Comparison of ENCODE assay signal across 9 cellular contexts in the genomic region with DNA sequence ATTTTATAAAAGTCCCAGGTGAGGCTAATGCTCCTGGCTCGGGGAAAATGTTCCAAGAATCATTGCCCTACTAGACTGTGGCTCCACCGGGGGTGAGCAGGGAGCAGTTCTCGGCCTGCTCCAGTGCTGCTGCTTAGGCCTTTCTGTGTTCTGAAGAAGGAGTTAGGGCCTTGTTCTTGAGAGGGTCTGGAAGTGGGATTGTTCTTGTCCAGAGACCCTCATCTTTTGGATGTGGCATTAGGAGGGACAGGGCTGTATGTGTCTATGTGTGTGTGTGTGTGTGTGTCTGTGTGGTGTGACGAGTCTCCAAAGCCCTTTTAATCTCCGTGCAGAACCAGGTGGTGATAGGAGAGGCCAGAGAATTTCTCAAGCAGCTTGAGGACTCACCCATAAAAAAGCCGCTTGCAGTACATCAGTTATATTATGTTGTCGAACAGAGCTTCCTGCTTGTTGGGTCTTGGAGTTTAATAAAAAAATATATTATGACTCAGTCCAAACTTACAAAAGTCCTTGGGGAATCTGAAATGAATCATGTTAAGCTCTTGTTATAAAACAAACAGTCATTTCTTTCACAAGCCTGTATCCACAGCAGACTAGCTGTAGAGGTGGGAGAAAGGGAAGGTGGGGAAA.
A peak's percentile ranks its signal among the peaks of the same experiment; 100 is the strongest.
DNase-seq lines count a peak whose midpoint lies in the region; ATAC-seq, FAIRE-seq and TF ChIP-seq lines count a peak whose summit lies in the region.
"Had no signal": no experiment of that assay in that cellular context is flagged by ENCODE, and none has a peak within 500 bp of the region (broad histone marks: within the 10 kb centered on the region; RNA-seq: fewer than 3 reads in every experiment).

No MANE protein-coding gene starts in this region.

- no peaks in the 10 kb centered on the region for H3K9me3 Mint-ChIP-seq in activated CD4-positive, alpha-beta T cell treated with anti-CD3 and anti-CD28 coated beads, Interleukin-2, amount 10 ng/mL, durations not matched to agents 7 days and 5 days

- H3K4me3 ChIP-seq in astrocyte of the spinal cord (ENCODE audit: low read depth, low read length) (no peak overlapping the region), skeletal muscle tissue (ENCODE audit: low read length in 3 of 3) (no peak overlapping the region)

- peak overlapping the region in 1 of 3 donors; percentile 25 for H3K9ac ChIP-seq in skeletal muscle tissue (ENCODE audit: low read depth in 1 of 3, low read length in 3 of 3)

- no peak overlapping the region for H3K27ac Mint-ChIP-seq in activated CD4-positive, alpha-beta T cell treated with anti-CD3 and anti-CD28 coated beads, Interleukin-2, amount 10 ng/mL, durations not matched to agents 7 days and 5 days

- DNase-seq in HCEC 1CT (peak; percentile 64), astrocyte of the spinal cord (ENCODE audit: low read depth, low spot score) (peak; percentile 93), left cardiac atrium (no peak), GM19239 (ENCODE audit: insufficient read length, low spot score) (no peak), NCI-H187 (lab: John Stamatoyannopoulos, UW) (no peak)
- DNase-seq in activated CD4-positive, alpha-beta T cell treated with anti-CD3 and anti-CD28 coated beads for 1 hour: no peak
- no peak for DNase-seq in activated CD4-positive, alpha-beta T cell treated with anti-CD3 and anti-CD28 coated beads, Interleukin-2, amount 10 ng/mL, durations not matched to agents 7 days and 5 days
- DNase-seq: NCI-H2081 had no signal

- CTCF ChIA-PET in activated CD4-positive, alpha-beta T cell treated with anti-CD3 and anti-CD28 coated beads, Interleukin-2, amount 10 ng/mL, durations not matched to agents 7 days and 5 days (lab: Charles Lee): no interaction called here

- H3K4me1 Mint-ChIP-seq in activated CD4-positive, alpha-beta T cell treated with anti-CD3 and anti-CD28 coated beads, Interleukin-2, amount 10 ng/mL, durations not matched to agents 7 days and 5 days: no peaks in the 10 kb centered on the region

- no peaks in the 10 kb centered on the region for H3K27me3 Mint-ChIP-seq in activated CD4-positive, alpha-beta T cell treated with anti-CD3 and anti-CD28 coated beads, Interleukin-2, amount 10 ng/mL, durations not matched to agents 7 days and 5 days

- intact Hi-C loops in left cardiac atrium (cut with DNase I): no loop called here

- TF ChIP-seq CTCF in astrocyte of the spinal cord (IDR thresholded peaks at IDR 0.05; ENCODE audit: low read depth, low read length): no peak

- FAIRE-seq in GM19239 (lab: Jason Lieb, UNC): no peak

- H3K36me3 Mint-ChIP-seq in activated CD4-positive, alpha-beta T cell treated with anti-CD3 and anti-CD28 coated beads, Interleukin-2, amount 10 ng/mL, durations not matched to agents 7 days and 5 days (ENCODE audit: low read depth): no peaks in the 10 kb centered on the region

- POLR2A ChIA-PET in activated CD4-positive, alpha-beta T cell treated with anti-CD3 and anti-CD28 coated beads, Interleukin-2, amount 10 ng/mL, durations not matched to agents 7 days and 5 days (lab: Charles Lee): no interaction called here

- H3K36me3 ChIP-seq in skeletal muscle tissue (ENCODE audit: control insufficient read depth in 3 of 3, insufficient read depth in 3 of 3, low read length in 3 of 3): no peaks in the 10 kb centered on the region

- H3K27ac ChIP-seq in skeletal muscle tissue (ENCODE audit: low read depth, low read length): peak overlapping the region; percentile 39

- H3K27me3 ChIP-seq in skeletal muscle tissue (ENCODE audit: control insufficient read depth in 3 of 3, insufficient read depth in 3 of 3, low read length in 3 of 3): no peaks in the 10 kb centered on the region

- peaks cover 10 to 13% (median 11%) of the 10 kb centered on the region in 3 donors for H3K4me1 ChIP-seq in skeletal muscle tissue (ENCODE audit: control insufficient read depth in 3 of 3, insufficient read depth in 3 of 3, low read length in 3 of 3)

- peak; percentile 70 to 88 for ATAC-seq in left cardiac atrium

- in situ Hi-C loops in astrocyte of the spinal cord (cut with HindIII; ENCODE audit: low sequenced_read_pairs): no loop called here

- H3K9me3 ChIP-seq in skeletal muscle tissue (ENCODE audit: control insufficient read depth in 3 of 3, low read length in 3 of 3): no peaks in the 10 kb centered on the region

- no peak overlapping the region for H3K4me3 Mint-ChIP-seq in activated CD4-positive, alpha-beta T cell treated with anti-CD3 and anti-CD28 coated beads, Interleukin-2, amount 10 ng/mL, durations not matched to agents 7 days and 5 days

Comparison
In these comparisons a context has a peak if more than half of its experiments do, and no peak if none do; other contexts are left out.
1. DNase-seq: peak in HCEC 1CT (single experiment) and astrocyte of the spinal cord (single experiment); none in left cardiac atrium (single experiment), GM19239 (single experiment), NCI-H187 (0 of 2), activated CD4-positive, alpha-beta T cell treated with anti-CD3 and anti-CD28 coated beads for 1 hour (single experiment) and activated CD4-positive, alpha-beta T cell treated with anti-CD3 and anti-CD28 coated beads, Interleukin-2, amount 10 ng/mL, durations not matched to agents 7 days and 5 days (single experiment).